In the genomic region with DNA sequence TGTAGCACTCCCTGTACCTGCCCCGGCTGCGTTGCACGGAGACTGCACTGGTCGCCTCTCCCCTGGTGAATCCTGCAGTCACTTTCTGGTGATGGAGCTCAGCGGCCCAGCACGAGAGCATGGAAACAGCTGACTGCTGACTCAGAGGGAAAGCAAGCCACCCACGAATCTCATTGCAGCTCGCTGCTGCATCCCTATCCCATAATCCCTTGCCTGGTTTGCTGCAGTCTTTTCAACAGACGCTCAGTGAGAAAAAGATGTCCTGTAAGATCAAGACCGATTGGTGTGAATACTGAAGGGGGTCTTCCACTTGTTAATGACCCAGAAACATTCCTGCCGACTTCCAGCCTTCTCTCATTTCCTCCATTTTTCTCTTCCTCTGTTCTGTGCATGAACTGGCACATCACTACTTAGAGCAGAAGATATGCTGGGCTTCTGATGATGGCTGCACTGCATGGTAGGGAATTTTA, we compare ENCODE assay signal across 8 cellular contexts. TPM values are rescaled to one million over a fixed set of nuclear protein-coding genes. Genes with fewer than 3 reads are reported as not detected.
DNase-seq lines count a peak whose midpoint lies in the region; ATAC-seq and TF ChIP-seq lines count a peak whose summit lies in the region.

No MANE protein-coding gene starts in this region.

- H3K27ac ChIP-seq in adrenal gland: no peak overlapping the region
- peak overlapping the region; percentile 88 for H3K27ac ChIP-seq in iPS-18a (ENCODE audit: low read length)

- H3K9me3 ChIP-seq in adrenal gland (replicated peaks in 1 of 3) (no peaks in the 10 kb centered on the region), iPS-18a (ENCODE audit: control insufficient read depth, low read depth, low read length) (no peaks in the 10 kb centered on the region)

- intact Hi-C loops in adrenal gland (cut with DNase I): loop anchor here in 1 of 2 donors (10.0 kb wide), 1 partner anchor 58 kb away; no protein-coding TSS in a partner anchor

- H3K36me3 ChIP-seq in adrenal gland (replicated peaks in 1 of 2) (no peaks in the 10 kb centered on the region), iPS-18a (ENCODE audit: control insufficient read depth, low read depth, low read length) (no peaks in the 10 kb centered on the region)

- WGBS in adrenal gland, 4 donors: 24 to 46% (median 28%) methylated on average over 11 of the region's 11 CpGs

- no peak for TF ChIP-seq CTCF in adrenal gland (IDR thresholded peaks at IDR 0.05)

- H3K4me1 ChIP-seq in adrenal gland (replicated peaks in 1 of 2) (peaks cover 0 to 8% of the 10 kb centered on the region in 2 donors), iPS-18a (ENCODE audit: control insufficient read depth, low read depth, low read length) (peaks cover 73% of the 10 kb centered on the region)

- no peak for TF ChIP-seq POLR2A in adrenal gland (IDR thresholded peaks at IDR 0.05)

- H3K4me3 ChIP-seq in adrenal gland (no peak overlapping the region), iPS-18a (ENCODE audit: low read length) (peak overlapping the region; percentile 66)

- ATAC-seq in GM18873 (IDR thresholded peaks at IDR 0.05; ENCODE audit: low FRiP score, unreplicated experiment): no peak

- H3K27me3 ChIP-seq in adrenal gland: no peaks in the 10 kb centered on the region
- H3K27me3 ChIP-seq in iPS-18a (ENCODE audit: control insufficient read depth, insufficient read depth, low read length): no peaks in the 10 kb centered on the region

- DNase-seq in ACHN (peak; percentile 47), GM19240 (ENCODE audit: insufficient read length, low spot score) (peak; percentile 20), NCI-H146 treated with DMSO at 0.1 percent for 48 hours (lab: John Stamatoyannopoulos, UW; ENCODE audit: unreplicated experiment) (peak; percentile 64), adrenal gland (peak in 6 of 7 donors; percentile 31 to 83 (median 52)), SW 1271 (lab: John Stamatoyannopoulos, UW) (no peak)
- peak; percentile 15 to 20 for DNase-seq in stimulated activated CD8-positive, alpha-beta memory T cell treated with anti-CD3 and anti-CD28 coated beads, Interleukin-15, amount 100 ng/mL, for 48 hours (ENCODE audit: low read depth in 2 of 2)

- H3K9ac ChIP-seq in iPS-18a (ENCODE audit: low read length): peak overlapping the region; percentile 71

- in situ Hi-C loops in ACHN (cut with HindIII; ENCODE audit: low pct_ligation_motif_present, low pct_unique_long_range_greater_than_20kb, low sequenced_read_pairs): no loop called here

RNA-seq across cellular contexts. Expression of a gene that starts 52.9 kb away (rescaled TPM):
- total RNA-seq in adrenal gland: 10 to 100 TPM; 22.2 to 70.4 (median 47.8) TPM
- 10 to 100 TPM in 2 of 3 donors, 1 to 10 TPM in 1; 6.2 to 58.9 (median 11.9) TPM for polyA plus RNA-seq in adrenal gland

Comparison
In these comparisons a context has a peak if more than half of its experiments do, and no peak if none do; other contexts are left out.
1. DNase-seq: peak in ACHN (single experiment), GM19240 (single experiment), NCI-H146 treated with DMSO at 0.1 percent for 48 hours (single experiment), adrenal gland (6 of 7) and stimulated activated CD8-positive, alpha-beta memory T cell treated with anti-CD3 and anti-CD28 coated beads, Interleukin-15, amount 100 ng/mL, for 48 hours (2 of 2); none in SW 1271 (0 of 2).